In the genomic region with DNA sequence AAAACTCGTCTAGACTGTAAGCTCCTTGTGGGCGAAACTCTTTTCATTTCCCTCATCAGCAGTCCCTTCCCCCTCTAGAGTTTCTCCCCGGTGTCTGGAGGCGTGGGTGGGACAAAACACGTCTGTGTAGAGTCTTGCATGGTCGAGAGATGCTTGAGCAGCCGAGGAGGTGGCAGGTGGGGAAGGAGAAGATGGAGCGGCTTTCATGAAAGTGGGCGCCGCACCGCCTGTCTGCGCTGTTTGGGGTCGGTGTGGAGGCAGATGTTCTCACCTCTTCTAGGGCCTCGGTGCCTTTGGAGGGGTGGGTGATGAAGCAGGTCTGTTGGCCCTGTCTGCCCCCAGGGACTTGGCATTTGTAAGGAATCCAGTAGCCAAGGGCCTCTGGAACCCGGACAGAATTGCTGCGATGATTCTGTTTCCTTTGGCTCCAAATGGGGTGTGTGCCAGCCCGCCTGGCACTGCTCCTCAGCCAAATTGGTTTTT, we compare ENCODE assay signal across 8 cellular contexts. TPM values are rescaled to one million over a fixed set of nuclear protein-coding genes. Genes with fewer than 3 reads are reported as not detected.
A peak's percentile ranks its signal among the peaks of the same experiment; 100 is the strongest.
DNase-seq lines count a peak whose midpoint lies in the region; ATAC-seq and TF ChIP-seq lines count a peak whose summit lies in the region.

No MANE protein-coding gene starts in this region.

- WGBS in heart right ventricle, 2 donors: 59 to 60% methylated on average over 17 of the region's 17 CpGs
- 62 to 75% methylated on average over 17 of the region's 17 CpGs for WGBS in lung, 2 donors
- WGBS in upper lobe of left lung, 2 donors: 58 to 62% methylated on average over 17 of the region's 17 CpGs

- ATAC-seq in heart right ventricle (peak in 1 of 8 donors; percentile 5), lung (ENCODE audit: insufficient read depth, low FRiP score) (no peak), upper lobe of left lung (ENCODE audit: low FRiP score in 2 of 2) (no peak), HG03565 (IDR thresholded peaks at IDR 0.05; ENCODE audit: unreplicated experiment) (no peak), GM21390 (IDR thresholded peaks at IDR 0.05; ENCODE audit: unreplicated experiment) (no peak), GM19455 (IDR thresholded peaks at IDR 0.05; ENCODE audit: unreplicated experiment) (no peak)

- H3K27me3 ChIP-seq in heart right ventricle (no peaks in the 10 kb centered on the region), lung (ENCODE audit: control insufficient read depth, insufficient read depth) (no peaks in the 10 kb centered on the region), upper lobe of left lung (no peaks in the 10 kb centered on the region)

- in situ Hi-C loops in astrocyte of the cerebellum (cut with HindIII; ENCODE audit: low sequenced_read_pairs): no loop called here

- no peaks in the 10 kb centered on the region for H3K9me3 ChIP-seq in heart right ventricle
- H3K9me3 ChIP-seq in lung (ENCODE audit: control insufficient read depth in 2 of 2, insufficient read depth in 1 of 2, low read length in 1 of 2): no peaks in the 10 kb centered on the region
- H3K9me3 ChIP-seq in upper lobe of left lung: no peaks in the 10 kb centered on the region

- peaks cover 5 to 37% (median 14%) of the 10 kb centered on the region in 9 donors for H3K4me1 ChIP-seq in heart right ventricle
- peaks cover 7 to 9% of the 10 kb centered on the region in 2 donors for H3K4me1 ChIP-seq in lung (ENCODE audit: control insufficient read depth in 2 of 2, insufficient read depth in 2 of 2, low read length in 2 of 2)
- H3K4me1 ChIP-seq in upper lobe of left lung: peaks cover 17 to 39% (median 30%) of the 10 kb centered on the region in 4 donors

- no peak for TF ChIP-seq EP300 in upper lobe of left lung (IDR thresholded peaks at IDR 0.05)

- TF ChIP-seq POLR2A in upper lobe of left lung (IDR thresholded peaks at IDR 0.05): no peak

- TF ChIP-seq CTCF in heart right ventricle (IDR thresholded peaks at IDR 0.05): no peak
- no peak for TF ChIP-seq CTCF in astrocyte of the cerebellum (IDR thresholded peaks at IDR 0.05; ENCODE audit: low read depth, low read length, missing control alignments)
- no peak for TF ChIP-seq CTCF in lung (IDR thresholded peaks at IDR 0.05; ENCODE audit: control extremely low read depth, extremely low read depth)
- no peak for TF ChIP-seq CTCF in upper lobe of left lung (IDR thresholded peaks at IDR 0.05)

- H3K4me3 ChIP-seq in heart right ventricle (peak overlapping the region; percentile 40 to 93 (median 71)), astrocyte of the cerebellum (ENCODE audit: low read depth, low read length) (peak overlapping the region; percentile 59), lung (peak overlapping the region; percentile 6), upper lobe of left lung (peak overlapping the region; percentile 23 to 90 (median 80))

- H3K36me3 ChIP-seq in heart right ventricle (peaks cover 0 to 30% (median 13%) of the 10 kb centered on the region in 9 donors), lung (ENCODE audit: control insufficient read depth in 2 of 2, insufficient read depth in 2 of 2, low read length in 2 of 2) (peaks cover 3 to 13% of the 10 kb centered on the region in 2 donors), upper lobe of left lung (peaks cover 14 to 28% (median 20%) of the 10 kb centered on the region in 4 donors)

- H3K27ac ChIP-seq in heart right ventricle: peak overlapping the region in 3 of 10 donors; percentile 95 to 96 (median 96)
- H3K27ac ChIP-seq in lung (ENCODE audit: low read depth in 1 of 2, low read length in 1 of 2): no peak overlapping the region
- peak overlapping the region in 3 of 4 donors; percentile 97 to 100 (median 98) for H3K27ac ChIP-seq in upper lobe of left lung

- DNase-seq in heart right ventricle (peak in 1 of 2 donors; percentile 7), cardiac septum (ENCODE audit: low spot score) (no peak), astrocyte of the cerebellum (ENCODE audit: low read depth) (no peak), lung (ENCODE audit: low spot score) (no peak), upper lobe of left lung (peak in 1 of 2 donors; percentile 63)

- intact Hi-C loops in heart right ventricle (cut with DNase I) (loop anchor here in 9 of 10 donors (2.0 to 10.0 kb wide), 7 partner anchors 60 to 171 kb away; partner anchors contain the start of gene MAPK14 (in 6 of the 9)), cardiac septum (cut with DNase I) (loop anchor here (5.0 kb wide), 2 partner anchors 75 to 170 kb away; partner anchors contain the start of gene MAPK14)

RNA-seq across cellular contexts. Expression of gene BRPF3, which starts 1.2 kb away (rescaled TPM):
- 10 to 100 TPM; 14.1 to 20.5 (median 16.2) TPM for total RNA-seq in heart right ventricle
- 1 to 10 TPM; 6.3 to 8.5 TPM for polyA plus RNA-seq in heart right ventricle
- 19.6 TPM for total RNA-seq in cardiac septum
- total RNA-seq in lung: 10 to 100 TPM; 27.0 to 29.2 TPM
- polyA plus RNA-seq in lung: 10 to 100 TPM in 1 of 2 donors, 1 to 10 TPM in 1; 7.8 to 13.3 TPM
- 10 to 100 TPM; 23.7 to 37.4 (median 33.4) TPM for total RNA-seq in upper lobe of left lung

Comparison
In these comparisons a context has a peak if more than half of its experiments do, and no peak if none do; other contexts are left out.
1. H3K27ac ChIP-seq: peak in upper lobe of left lung (3 of 4); none in lung (0 of 2).
2. H3K4me3 ChIP-seq: peak in every context shown above with its lines; median percentile 80 in upper lobe of left lung; 71 in heart right ventricle; 59 in astrocyte of the cerebellum; 6 in lung.